ENCODE assay signal across 10 cellular contexts in the genomic region with DNA sequence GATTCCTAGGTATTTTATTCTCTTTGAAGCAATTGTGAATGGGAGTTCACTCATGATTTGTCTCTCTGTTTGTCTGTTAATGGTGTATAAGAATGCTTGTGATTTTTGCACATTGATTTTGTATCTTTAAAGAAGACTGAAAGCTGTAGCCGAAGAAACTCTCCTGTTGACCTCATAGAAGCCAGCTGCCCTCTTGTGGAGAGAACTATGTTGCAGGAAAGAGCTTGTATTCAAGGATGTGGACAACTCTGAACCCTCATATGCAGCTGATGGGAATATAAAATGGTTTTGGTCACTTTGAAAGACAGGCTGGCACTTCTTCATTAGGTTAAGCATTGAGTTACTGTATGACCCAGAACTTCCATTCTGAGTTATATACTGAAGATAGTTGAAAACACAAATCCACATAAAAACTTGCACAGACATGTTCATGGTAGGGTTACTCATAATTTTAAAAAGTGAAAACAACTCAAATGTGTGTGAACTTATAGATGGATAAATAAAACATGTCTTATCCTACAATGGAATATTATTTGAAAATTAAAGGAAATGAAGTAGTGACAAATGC.
DNase-seq lines count a peak whose midpoint lies in the region; ATAC-seq, FAIRE-seq and TF ChIP-seq lines count a peak whose summit lies in the region.
"Had no signal": no experiment of that assay in that cellular context is flagged by ENCODE, and none has a peak within 500 bp of the region (broad histone marks: within the 10 kb centered on the region; RNA-seq: fewer than 3 reads in every experiment).

No MANE protein-coding gene starts in this region.

- no peak overlapping the region for H4K8ac ChIP-seq in mesenchymal stem cell (ENCODE audit: low read length)

- H3K9me2 ChIP-seq in Loucy (replicated peaks; ENCODE audit: low read depth, low read length) = no peaks in the 10 kb centered on the region

- TF ChIP-seq CTCF in Loucy (conservative IDR thresholded peaks at IDR 0.05; ENCODE audit: low read length) (peak; percentile 59), astrocyte (IDR thresholded peaks at IDR 0.05; ENCODE audit: insufficient read depth, low read depth, low read length) (peak; percentile 38)

- H3K27ac ChIP-seq in astrocyte (ENCODE audit: low read depth, low read length) = no peak overlapping the region
- H3K27ac ChIP-seq in mesenchymal stem cell (ENCODE audit: low read length, poor library complexity, severe bottlenecking) = no peak overlapping the region

- no peak overlapping the region for H3K27ac Mint-ChIP-seq in astrocyte (ENCODE audit: unreplicated experiment)
- no peak overlapping the region for H3K27ac Mint-ChIP-seq in natural killer cell treated with Interleukin-12 subunit alpha and Interleukin-12 subunit beta and Interleukin-15 and Interleukin-18, amount 100 ng/mL, for 72 hours

- H3K9ac ChIP-seq in Loucy (ENCODE audit: low read depth, low read length, poor library complexity, severe bottlenecking) = no peak overlapping the region
- H3K9ac ChIP-seq in astrocyte (ENCODE audit: low read length) = no peak overlapping the region
- no peak overlapping the region for H3K9ac ChIP-seq in mesenchymal stem cell (ENCODE audit: low read length)

- H2BK5ac ChIP-seq in mesenchymal stem cell (ENCODE audit: low read depth, low read length, poor library complexity, severe bottlenecking) = no peak overlapping the region

- H3K4me1 ChIP-seq in Loucy (ENCODE audit: insufficient read depth, low read length, poor library complexity, severe bottlenecking) = no peaks in the 10 kb centered on the region
- no peaks in the 10 kb centered on the region for H3K4me1 ChIP-seq in astrocyte (ENCODE audit: insufficient read depth, low read length)
- H3K4me1 ChIP-seq in mesenchymal stem cell (ENCODE audit: control insufficient read depth, insufficient read depth, low read depth, low read length) = no peaks in the 10 kb centered on the region

- H3K4me2 ChIP-seq in Loucy (ENCODE audit: low read depth, low read length, poor library complexity, severe bottlenecking) (no peak overlapping the region), astrocyte (ENCODE audit: low read length) (no peak overlapping the region), mesenchymal stem cell (ENCODE audit: low read length, poor library complexity, severe bottlenecking) (no peak overlapping the region)

- no peak overlapping the region for H3K23ac ChIP-seq in mesenchymal stem cell (ENCODE audit: low read length in 2 of 2)

- no peaks in the 10 kb centered on the region for H3K79me1 ChIP-seq in mesenchymal stem cell (replicated peaks; ENCODE audit: low read length, poor library complexity, severe bottlenecking)

- DNase-seq in ELR (ENCODE audit: low read depth) (peak; percentile 68), astrocyte (ENCODE audit: low read depth) (peak; percentile 1), mesenchymal stem cell (peak; percentile 66), ecto neural progenitor cell (ENCODE audit: low spot score) (no peak), T1000 (lab: John Stamatoyannopoulos, UW) (no peak)
- no peak for DNase-seq in natural killer cell treated with Interleukin-12 subunit alpha and Interleukin-12 subunit beta and Interleukin-15 and Interleukin-18, amount 100 ng/mL, for 72 hours (ENCODE audit: low spot score)
- no peak for DNase-seq in effector CD4-positive, alpha-beta T cell
- DNase-seq: retina had no signal

- no peak for FAIRE-seq in astrocyte (lab: Jason Lieb, UNC)
- FAIRE-seq: endometrium had no signal

- no peak overlapping the region for H3K18ac ChIP-seq in mesenchymal stem cell (ENCODE audit: low read depth in 1 of 2, low read length in 2 of 2)

- H3K27me3 ChIP-seq in Loucy (ENCODE audit: insufficient read depth, low read length, poor library complexity, severe bottlenecking) (no peaks in the 10 kb centered on the region), astrocyte (ENCODE audit: insufficient read depth, low read length) (no peaks in the 10 kb centered on the region), mesenchymal stem cell (ENCODE audit: control insufficient read depth in 1 of 2, insufficient read depth in 1 of 2, low read length in 2 of 2) (no peaks in the 10 kb centered on the region)

- H2AFZ ChIP-seq in Loucy (ENCODE audit: low read length) = no peak overlapping the region
- H2AFZ ChIP-seq in astrocyte (ENCODE audit: low read depth, low read length) = no peak overlapping the region
- H2AFZ ChIP-seq in mesenchymal stem cell (ENCODE audit: low read depth, low read length) = no peak overlapping the region

- H2BK12ac ChIP-seq in mesenchymal stem cell (ENCODE audit: low read length in 2 of 2) = no peak overlapping the region

- H3K4me3 Mint-ChIP-seq in astrocyte (ENCODE audit: unreplicated experiment) = no peak overlapping the region
- no peak overlapping the region for H3K4me3 Mint-ChIP-seq in natural killer cell treated with Interleukin-12 subunit alpha and Interleukin-12 subunit beta and Interleukin-15 and Interleukin-18, amount 100 ng/mL, for 72 hours

- H3F3A ChIP-seq in Loucy (ENCODE audit: low read depth) = no peaks in the 10 kb centered on the region

- H3K36me3 Mint-ChIP-seq in astrocyte (ENCODE audit: low read depth, unreplicated experiment) = no peaks in the 10 kb centered on the region
- H3K36me3 Mint-ChIP-seq in natural killer cell treated with Interleukin-12 subunit alpha and Interleukin-12 subunit beta and Interleukin-15 and Interleukin-18, amount 100 ng/mL, for 72 hours = no peaks in the 10 kb centered on the region

- H2AK5ac ChIP-seq in mesenchymal stem cell (ENCODE audit: low read length, severe bottlenecking) = no peak overlapping the region

- ATAC-seq in natural killer cell treated with Interleukin-12 subunit alpha and Interleukin-12 subunit beta and Interleukin-15 and Interleukin-18, amount 100 ng/mL, for 72 hours = no peak

- H3K14ac ChIP-seq in mesenchymal stem cell (ENCODE audit: low read length in 2 of 2) = no peak overlapping the region

- no peak overlapping the region for H4K91ac ChIP-seq in mesenchymal stem cell (ENCODE audit: low read length)

- no peaks in the 10 kb centered on the region for H3K27me3 Mint-ChIP-seq in astrocyte (ENCODE audit: low read depth, unreplicated experiment)
- H3K27me3 Mint-ChIP-seq in natural killer cell treated with Interleukin-12 subunit alpha and Interleukin-12 subunit beta and Interleukin-15 and Interleukin-18, amount 100 ng/mL, for 72 hours = no peaks in the 10 kb centered on the region

- WGBS in mesenchymal stem cell = 74% methylated on average over 1 of the region's 1 CpG

- H3K4ac ChIP-seq in mesenchymal stem cell (ENCODE audit: low read depth in 1 of 2, low read length in 2 of 2) = no peak overlapping the region

- no peak overlapping the region for H3K4me3 ChIP-seq in Loucy (ENCODE audit: low read length, poor library complexity, severe bottlenecking)
- no peak overlapping the region for H3K4me3 ChIP-seq in astrocyte (ENCODE audit: insufficient read depth, low read depth, low read length)
- no peak overlapping the region for H3K4me3 ChIP-seq in mesenchymal stem cell (ENCODE audit: insufficient read depth in 1 of 2, low read depth in 1 of 2, low read length in 2 of 2)

- no peaks in the 10 kb centered on the region for H3K9me3 Mint-ChIP-seq in astrocyte (ENCODE audit: unreplicated experiment)
- H3K9me3 Mint-ChIP-seq in natural killer cell treated with Interleukin-12 subunit alpha and Interleukin-12 subunit beta and Interleukin-15 and Interleukin-18, amount 100 ng/mL, for 72 hours = peaks cover 7% of the 10 kb centered on the region

- H3K4me1 Mint-ChIP-seq in astrocyte (ENCODE audit: low read depth, unreplicated experiment) = no peaks in the 10 kb centered on the region
- H3K4me1 Mint-ChIP-seq in natural killer cell treated with Interleukin-12 subunit alpha and Interleukin-12 subunit beta and Interleukin-15 and Interleukin-18, amount 100 ng/mL, for 72 hours (ENCODE audit: low read depth in 2 of 2) = no peaks in the 10 kb centered on the region

- H3K79me2 ChIP-seq in Loucy (ENCODE audit: insufficient read depth, low read length) (no peaks in the 10 kb centered on the region), astrocyte (ENCODE audit: insufficient read depth, low read length) (no peaks in the 10 kb centered on the region)

- H3K36me3 ChIP-seq in Loucy (ENCODE audit: insufficient read depth, low read length) (no peaks in the 10 kb centered on the region), astrocyte (ENCODE audit: insufficient read depth, low read length) (no peaks in the 10 kb centered on the region), mesenchymal stem cell (ENCODE audit: control insufficient read depth in 1 of 2, insufficient read depth in 2 of 2, low read depth in 1 of 2, low read length in 2 of 2) (no peaks in the 10 kb centered on the region)

- H2BK15ac ChIP-seq in mesenchymal stem cell (ENCODE audit: low read depth, poor library complexity, severe bottlenecking) = no peak overlapping the region

- H4K20me1 ChIP-seq in Loucy (ENCODE audit: insufficient read depth, low read length, poor library complexity, severe bottlenecking) (no peaks in the 10 kb centered on the region), astrocyte (ENCODE audit: insufficient read depth, low read length) (no peaks in the 10 kb centered on the region)

- H3K9me3 ChIP-seq in Loucy (ENCODE audit: insufficient read depth, low read depth, low read length) (no peaks in the 10 kb centered on the region), astrocyte (ENCODE audit: insufficient read depth, low read depth, low read length) (no peaks in the 10 kb centered on the region), mesenchymal stem cell (ENCODE audit: control insufficient read depth, low read length) (no peaks in the 10 kb centered on the region)

- no peak overlapping the region for H2BK120ac ChIP-seq in mesenchymal stem cell (ENCODE audit: low read depth, low read length)

Comparison
In these comparisons a context has a peak if more than half of its experiments do, and no peak if none do; other contexts are left out.
1. DNase-seq: peak in ELR (single experiment), astrocyte (single experiment) and mesenchymal stem cell (single experiment); none in ecto neural progenitor cell (single experiment), natural killer cell treated with Interleukin-12 subunit alpha and Interleukin-12 subunit beta and Interleukin-15 and Interleukin-18, amount 100 ng/mL, for 72 hours (single experiment), T1000 (single experiment) and effector CD4-positive, alpha-beta T cell (single experiment).